In genomic region chr5:73565166-73565968, GRCh38 we compare ENCODE assay signal across 8 cellular contexts. TPM values are rescaled to one million over a fixed set of nuclear protein-coding genes. Genes with fewer than 3 reads are reported as not detected.
DNase-seq lines count a peak whose midpoint lies in the region; ATAC-seq, FAIRE-seq and TF ChIP-seq lines count a peak whose summit lies in the region.

A gene with protein sequence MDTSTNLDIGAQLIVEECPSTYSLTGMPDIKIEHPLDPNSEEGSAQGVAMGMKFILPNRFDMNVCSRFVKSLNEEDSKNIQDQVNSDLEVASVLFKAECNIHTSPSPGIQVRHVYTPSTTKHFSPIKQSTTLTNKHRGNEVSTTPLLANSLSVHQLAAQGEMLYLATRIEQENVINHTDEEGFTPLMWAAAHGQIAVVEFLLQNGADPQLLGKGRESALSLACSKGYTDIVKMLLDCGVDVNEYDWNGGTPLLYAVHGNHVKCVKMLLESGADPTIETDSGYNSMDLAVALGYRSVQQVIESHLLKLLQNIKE (minus strand): TSS chr5:73565639. CDS start chr5:73562881, 2,758 bp downstream.
A gene with protein sequence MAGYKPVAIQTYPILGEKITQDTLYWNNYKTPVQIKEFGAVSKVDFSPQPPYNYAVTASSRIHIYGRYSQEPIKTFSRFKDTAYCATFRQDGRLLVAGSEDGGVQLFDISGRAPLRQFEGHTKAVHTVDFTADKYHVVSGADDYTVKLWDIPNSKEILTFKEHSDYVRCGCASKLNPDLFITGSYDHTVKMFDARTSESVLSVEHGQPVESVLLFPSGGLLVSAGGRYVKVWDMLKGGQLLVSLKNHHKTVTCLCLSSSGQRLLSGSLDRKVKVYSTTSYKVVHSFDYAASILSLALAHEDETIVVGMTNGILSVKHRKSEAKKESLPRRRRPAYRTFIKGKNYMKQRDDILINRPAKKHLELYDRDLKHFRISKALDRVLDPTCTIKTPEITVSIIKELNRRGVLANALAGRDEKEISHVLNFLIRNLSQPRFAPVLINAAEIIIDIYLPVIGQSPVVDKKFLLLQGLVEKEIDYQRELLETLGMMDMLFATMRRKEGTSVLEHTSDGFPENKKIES (plus strand): TSS chr5:73565743. CDS start chr5:73567345, 1,602 bp downstream.

- H3K4me3 ChIP-seq in BE2C (ENCODE audit: low read depth, low read length), result peak within 1 kb of the TSS; percentile 100

- peaks cover 11% of the 10 kb centered on the region for H3K36me3 ChIP-seq in BE2C

- no peak for TF ChIP-seq CTCF in BE2C (IDR thresholded peaks at IDR 0.05; ENCODE audit: low read depth, low read length)

- no peaks in the 10 kb centered on the region for H3K4me1 ChIP-seq in BE2C

- ATAC-seq in HG03460 (IDR thresholded peaks at IDR 0.05; ENCODE audit: unreplicated experiment), result peak; percentile 92

- no peaks in the 10 kb centered on the region for H3K9me3 ChIP-seq in BE2C

- H3K27me3 ChIP-seq in BE2C, result no peaks in the 10 kb centered on the region

- peak; percentile 31 for FAIRE-seq in colon (lab: Jason Lieb, UNC)

- DNase-seq in BE2C (peak; percentile 100), GM19240 (ENCODE audit: insufficient read length, low spot score) (peak; percentile 57), NCI-H526 (lab: John Stamatoyannopoulos, UW) (peak; percentile 81 to 97), kidney glomerular epithelial cell (lab: John Stamatoyannopoulos, UW) (peak; percentile 96)
- DNase-seq in activated CD4-positive, alpha-beta T cell treated with anti-CD3 and anti-CD28 coated beads for 48 hours, result peak; percentile 99
- DNase-seq in stimulated activated CD4-positive, alpha-beta T cell treated with anti-CD3 and anti-CD28 coated beads, Interleukin-1b, Interleukin-23, amount 100 ng/mL, for 1 hour (ENCODE audit: low read depth in 2 of 2), result peak; percentile 92 to 99

RNA-seq across cellular contexts. Expression of the first gene that starts in this region (rescaled TPM):
- 9.2 TPM for polyA plus RNA-seq in BE2C (2012; ENCODE audit: insufficient read depth, insufficient read length, low read depth)

RNA-seq across cellular contexts. Expression of the second gene that starts in this region (rescaled TPM):
- 20.8 TPM for polyA plus RNA-seq in BE2C (2012; ENCODE audit: insufficient read depth, insufficient read length, low read depth)

Comparison
In these comparisons a context has a peak if more than half of its experiments do, and no peak if none do; other contexts are left out.
1. Peak in every context shown above with its lines: DNase-seq, ATAC-seq and H3K4me3 ChIP-seq.